ENCODE assay signal across 24 cellular contexts in the genomic region with DNA sequence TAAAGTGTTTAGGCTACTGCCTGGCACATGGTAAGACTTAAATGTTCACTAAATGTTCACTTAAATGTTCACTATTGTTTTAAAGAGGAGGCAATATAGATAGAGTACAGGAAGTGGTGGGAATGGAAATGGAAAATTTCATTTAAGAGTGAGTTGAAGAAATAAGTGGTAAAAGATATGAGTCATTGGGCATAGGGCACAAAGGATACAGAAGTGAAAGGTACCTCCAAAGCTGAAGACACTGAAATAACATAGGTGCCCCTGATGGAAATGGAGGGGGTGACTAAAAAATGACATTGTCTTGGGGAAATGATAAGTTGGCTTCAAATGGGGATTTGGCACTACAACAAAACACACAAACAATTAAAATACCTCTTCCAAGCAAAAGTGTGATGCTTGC. TPM values are rescaled to one million over a fixed set of nuclear protein-coding genes. Genes with fewer than 3 reads are reported as not detected.
"Had no signal": no experiment of that assay in that cellular context is flagged by ENCODE, and none has a peak within 500 bp of the region (broad histone marks: within the 10 kb centered on the region; RNA-seq: fewer than 3 reads in every experiment).

No MANE protein-coding gene starts in this region.

- H3K4me3 Mint-ChIP-seq: activated T-helper 17 cell treated with anti-CD3 and anti-CD28 coated beads, Interleukin-2, amount 50 U/mL, for 72 hours; dendritic cell treated with granulocyte-macrophage colony-stimulating factor and Interleukin-4, amounts not matched to agents 40 ng/mL and 50 ng/mL, for 4 days; natural killer cell treated with Interleukin-12 subunit alpha and Interleukin-12 subunit beta and Interleukin-15 and Interleukin-18, amount 100 ng/mL, for 72 hours; T-cell; T-helper 2 cell treated with Interferon-gamma antibody and Interleukin-4, amounts not matched to agents 5 μg/mL and 100 μg/mL, for 36 hours had no signal

- H3K36me3 Mint-ChIP-seq: natural killer cell treated with Interleukin-12 subunit alpha and Interleukin-12 subunit beta and Interleukin-15 and Interleukin-18, amount 100 ng/mL, for 72 hours; T-cell had no signal

- DNase-seq: activated CD4-positive, CD25-positive, alpha-beta regulatory T cell treated with anti-CD3 and anti-CD28 coated beads, Interleukin-2, amount 50 U/mL, for 72 hours; activated CD8-positive, alpha-beta memory T cell treated with anti-CD3 and anti-CD28 coated beads, Interleukin-2, amount 50 U/mL, for 48 hours; adrenal gland; brain microvascular endothelial cell; caudate nucleus; effector CD4-positive, alpha-beta T cell; erythroblast; foreskin fibroblast; heart right ventricle; islet precursor cell; left cardiac atrium; ovary; stimulated activated CD4-positive, alpha-beta T cell treated with anti-CD3 and anti-CD28 coated beads, Interleukin-2, amount 100 ng/mL, for 48 hours; stimulated activated CD8-positive, alpha-beta memory T cell treated with anti-CD3 and anti-CD28 coated beads, Interleukin-4, amount 100 ng/mL, for 48 hours; stomach; T-cell had no signal

- H3K27ac Mint-ChIP-seq: activated T-helper 17 cell treated with anti-CD3 and anti-CD28 coated beads, Interleukin-2, amount 50 U/mL, for 72 hours; dendritic cell treated with granulocyte-macrophage colony-stimulating factor and Interleukin-4, amounts not matched to agents 40 ng/mL and 50 ng/mL, for 4 days; natural killer cell treated with Interleukin-12 subunit alpha and Interleukin-12 subunit beta and Interleukin-15 and Interleukin-18, amount 100 ng/mL, for 72 hours; T-cell; T-helper 2 cell treated with Interferon-gamma antibody and Interleukin-4, amounts not matched to agents 5 μg/mL and 100 μg/mL, for 36 hours had no signal

- H3K9me3 Mint-ChIP-seq: activated T-helper 17 cell treated with anti-CD3 and anti-CD28 coated beads, Interleukin-2, amount 50 U/mL, for 72 hours; dendritic cell treated with granulocyte-macrophage colony-stimulating factor and Interleukin-4, amounts not matched to agents 40 ng/mL and 50 ng/mL, for 4 days; natural killer cell treated with Interleukin-12 subunit alpha and Interleukin-12 subunit beta and Interleukin-15 and Interleukin-18, amount 100 ng/mL, for 72 hours; T-cell; T-helper 2 cell treated with Interferon-gamma antibody and Interleukin-4, amounts not matched to agents 5 μg/mL and 100 μg/mL, for 36 hours had no signal

- ATAC-seq: activated T-helper 17 cell treated with anti-CD3 and anti-CD28 coated beads, Interleukin-2, amount 50 U/mL, for 72 hours; heart right ventricle; left cardiac atrium; natural killer cell treated with Interleukin-12 subunit alpha and Interleukin-12 subunit beta and Interleukin-15 and Interleukin-18, amount 100 ng/mL, for 72 hours; T-cell had no signal

RNA-seq across cellular contexts. Expression of gene LGI1, which starts 50.1 kb away (rescaled TPM):
- total RNA-seq: activated CD8-positive, alpha-beta memory T cell treated with anti-CD3 and anti-CD28 coated beads for 36 hours; activated T-helper 17 cell treated with anti-CD3 and anti-CD28 coated beads, Interleukin-2, amount 50 U/mL, for 72 hours; ascending aorta; fibroblast of lung; natural killer cell treated with Interleukin-12 subunit alpha and Interleukin-12 subunit beta and Interleukin-15 and Interleukin-18, amount 100 ng/mL, for 72 hours; suprapubic skin; T-cell had no signal
